10 cellular contexts compared by ENCODE assay signal in the genomic region with DNA sequence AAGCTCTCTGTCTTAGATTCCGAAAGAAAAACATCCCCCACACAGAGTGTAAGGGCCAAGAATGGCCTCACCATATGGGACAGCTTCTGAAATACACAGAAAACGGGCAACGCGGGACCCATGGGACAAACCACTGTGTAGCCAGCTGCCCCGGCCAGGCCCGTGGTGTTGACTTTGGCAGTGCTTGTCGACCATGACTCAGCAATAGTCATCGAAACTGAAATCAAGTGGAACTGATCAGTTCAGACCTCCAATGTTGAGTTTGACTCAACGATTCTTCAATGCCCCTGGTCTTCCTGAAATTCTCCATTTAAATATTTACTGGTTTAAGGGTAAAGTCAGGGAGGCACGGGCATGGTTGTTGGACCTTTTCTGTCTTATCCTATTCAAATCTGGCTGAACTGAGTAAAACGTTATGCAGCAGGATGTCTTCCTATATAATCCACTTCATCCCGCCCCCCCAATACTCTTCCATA. TPM values are rescaled to one million over a fixed set of nuclear protein-coding genes. Genes with fewer than 3 reads are reported as not detected.
DNase-seq lines count a peak whose midpoint lies in the region; ATAC-seq and TF ChIP-seq lines count a peak whose summit lies in the region.
"Had no signal": no experiment of that assay in that cellular context is flagged by ENCODE, and none has a peak within 500 bp of the region (broad histone marks: within the 10 kb centered on the region; RNA-seq: fewer than 3 reads in every experiment).

No MANE protein-coding gene starts in this region.

- H3K27ac ChIP-seq in OCI-LY3 (ENCODE audit: low read length) (no peak overlapping the region), esophagus muscularis mucosa (replicated peaks in 1 of 4) (peak overlapping the region; percentile 20 to 55 (median 26)), parathyroid adenoma (peak overlapping the region; percentile 80)
- H3K27ac ChIP-seq: suprapubic skin had no signal

- H3K79me2 ChIP-seq in OCI-LY3 (ENCODE audit: low read length), result peaks cover 24% of the 10 kb centered on the region
- H3K79me2 ChIP-seq in parathyroid adenoma, result peaks cover 73% of the 10 kb centered on the region

- no peak overlapping the region for H3K9ac ChIP-seq in OCI-LY3 (ENCODE audit: low read length)
- H3K9ac ChIP-seq in parathyroid adenoma, result no peak overlapping the region

- H3K36me3 ChIP-seq in OCI-LY3 (replicated peaks; ENCODE audit: low read depth, low read length) (no peaks in the 10 kb centered on the region), esophagus muscularis mucosa (peaks cover 0 to 4% (median 0%) of the 10 kb centered on the region in 4 donors), parathyroid adenoma (ENCODE audit: control insufficient read depth, insufficient read depth, low read length) (no peaks in the 10 kb centered on the region)
- H3K36me3 ChIP-seq: suprapubic skin had no signal

- H3K4me2 ChIP-seq in OCI-LY3 (ENCODE audit: low read length) (peak overlapping the region; percentile 42), parathyroid adenoma (ENCODE audit: low read length) (no peak overlapping the region)

- TF ChIP-seq CTCF in OCI-LY3 (IDR thresholded peaks at IDR 0.05; ENCODE audit: low read depth, low read length) (no peak), esophagus muscularis mucosa (IDR thresholded peaks at IDR 0.05) (no peak), parathyroid adenoma (IDR thresholded peaks at IDR 0.05) (no peak), GM13977 (IDR thresholded peaks at IDR 0.05; ENCODE audit: extremely low read depth, insufficient read depth, missing control alignments) (no peak)

- no peak overlapping the region for H3K4me3 ChIP-seq in OCI-LY3 (ENCODE audit: low read length)
- H3K4me3 ChIP-seq in esophagus muscularis mucosa, result peak overlapping the region in 1 of 4 donors; percentile 8
- H3K4me3 ChIP-seq in parathyroid adenoma (ENCODE audit: low read depth, low read length), result no peak overlapping the region
- H3K4me3 ChIP-seq: suprapubic skin had no signal

- H3K4me1 ChIP-seq in OCI-LY3 (ENCODE audit: low read length), result peaks cover 36% of the 10 kb centered on the region
- peaks cover 46 to 95% (median 61%) of the 10 kb centered on the region in 4 donors for H3K4me1 ChIP-seq in esophagus muscularis mucosa
- peaks cover 61% of the 10 kb centered on the region for H3K4me1 ChIP-seq in parathyroid adenoma

- WGBS in esophagus muscularis mucosa, result 68% methylated on average over 12 of the region's 12 CpGs

- ATAC-seq in GM21447 (IDR thresholded peaks at IDR 0.05; ENCODE audit: unreplicated experiment), result no peak
- ATAC-seq in stimulated activated naive CD8-positive, alpha-beta T cell treated with anti-CD3 and anti-CD28 coated beads, Interleukin-15, Interleukin-2, amounts not matched to agents 100 U/mL and 50 U/mL, for 24 hours, result no peak

- peaks cover 18% of the 10 kb centered on the region; the same call in 1 of the 2 replicates for H4K20me1 ChIP-seq in OCI-LY3 (ENCODE audit: insufficient read depth, low read length)

- TF ChIP-seq EP300 in esophagus muscularis mucosa (IDR thresholded peaks at IDR 0.05), result no peak

- H2AFZ ChIP-seq in OCI-LY3 (ENCODE audit: low read depth, low read length) (no peak overlapping the region), parathyroid adenoma (peak overlapping the region; percentile 10)

- no peaks in the 10 kb centered on the region for H3K9me3 ChIP-seq in OCI-LY3 (ENCODE audit: insufficient read depth, low read length)
- no peaks in the 10 kb centered on the region for H3K9me3 ChIP-seq in esophagus muscularis mucosa
- no peaks in the 10 kb centered on the region for H3K9me3 ChIP-seq in parathyroid adenoma (ENCODE audit: control insufficient read depth, low read length)
- H3K9me3 ChIP-seq: suprapubic skin had no signal

- in situ Hi-C loops in GM13977 (cut with MboI; ENCODE audit: low pct_unique_long_range_greater_than_20kb, low sequenced_read_pairs, unreplicated experiment), result no loop called here

- TF ChIP-seq POLR2A in esophagus muscularis mucosa (IDR thresholded peaks at IDR 0.05; ENCODE audit: low read depth), result no peak

- DNase-seq in DMS153 treated with DMSO at 0.1 percent for 48 hours (lab: John Stamatoyannopoulos, UW; ENCODE audit: unreplicated experiment) (peak; percentile 20), esophagus muscularis mucosa (ENCODE audit: extremely low spot score) (no peak), NCI-H1048 (lab: John Stamatoyannopoulos, UW) (no peak), GM13977 (ENCODE audit: low spot score) (no peak)
- no peak for DNase-seq in stimulated activated naive CD8-positive, alpha-beta T cell treated with anti-CD3 and anti-CD28 coated beads, Interleukin-15, Interleukin-2, amounts not matched to agents 100 U/mL and 50 U/mL, for 24 hours
- DNase-seq: T-helper 9 cell had no signal

- intact Hi-C loops in esophagus muscularis mucosa (cut with DNase I), result no loop called here

- H3K27me3 ChIP-seq in OCI-LY3 (ENCODE audit: low read depth, low read length) (no peaks in the 10 kb centered on the region), esophagus muscularis mucosa (no peaks in the 10 kb centered on the region), parathyroid adenoma (ENCODE audit: control insufficient read depth, insufficient read depth, low read length) (no peaks in the 10 kb centered on the region)

RNA-seq across cellular contexts. Expression of a gene that starts 27.5 kb away (rescaled TPM):
- 10 to 100 TPM; 25.7 to 53.0 (median 30.6) TPM for total RNA-seq in esophagus muscularis mucosa
